ENCODE assay signal across 12 cellular contexts in the genomic region with DNA sequence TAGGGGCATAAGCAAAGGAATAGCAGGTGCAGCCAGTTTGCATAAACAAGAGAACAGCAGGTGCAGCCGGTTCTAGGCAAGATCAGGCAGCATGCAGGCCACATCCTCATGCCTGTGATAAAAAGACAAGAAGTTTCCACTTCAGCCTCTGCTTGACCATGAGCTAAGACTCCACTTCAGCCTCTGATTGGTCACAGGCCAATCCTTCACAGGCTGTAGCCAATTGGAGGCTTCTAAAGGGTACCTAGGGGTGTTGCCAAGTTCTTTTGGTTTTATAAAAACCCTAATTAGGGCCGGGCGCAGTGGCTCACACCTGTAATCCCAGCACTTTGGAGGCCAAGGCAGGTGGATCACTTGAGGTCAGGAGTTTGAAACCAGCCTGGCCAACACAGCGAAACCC. TPM values are rescaled to one million over a fixed set of nuclear protein-coding genes. Genes with fewer than 3 reads are reported as not detected.
"Had no signal": no experiment of that assay in that cellular context is flagged by ENCODE, and none has a peak within 500 bp of the region (broad histone marks: within the 10 kb centered on the region; RNA-seq: fewer than 3 reads in every experiment).

No MANE protein-coding gene starts in this region.

RNA-seq across cellular contexts. Expression of a gene that starts 23.0 kb away (rescaled TPM):
- total RNA-seq: kidney epithelial cell, left ventricle myocardium inferior, lower leg skin, mesothelial cell of epicardium, mononuclear cell, natural killer cell, osteocyte, psoas muscle, sigmoid colon, temporal lobe, tibial nerve, ureter had no signal
